ENCODE assay signal across 34 cellular contexts in the genomic region with DNA sequence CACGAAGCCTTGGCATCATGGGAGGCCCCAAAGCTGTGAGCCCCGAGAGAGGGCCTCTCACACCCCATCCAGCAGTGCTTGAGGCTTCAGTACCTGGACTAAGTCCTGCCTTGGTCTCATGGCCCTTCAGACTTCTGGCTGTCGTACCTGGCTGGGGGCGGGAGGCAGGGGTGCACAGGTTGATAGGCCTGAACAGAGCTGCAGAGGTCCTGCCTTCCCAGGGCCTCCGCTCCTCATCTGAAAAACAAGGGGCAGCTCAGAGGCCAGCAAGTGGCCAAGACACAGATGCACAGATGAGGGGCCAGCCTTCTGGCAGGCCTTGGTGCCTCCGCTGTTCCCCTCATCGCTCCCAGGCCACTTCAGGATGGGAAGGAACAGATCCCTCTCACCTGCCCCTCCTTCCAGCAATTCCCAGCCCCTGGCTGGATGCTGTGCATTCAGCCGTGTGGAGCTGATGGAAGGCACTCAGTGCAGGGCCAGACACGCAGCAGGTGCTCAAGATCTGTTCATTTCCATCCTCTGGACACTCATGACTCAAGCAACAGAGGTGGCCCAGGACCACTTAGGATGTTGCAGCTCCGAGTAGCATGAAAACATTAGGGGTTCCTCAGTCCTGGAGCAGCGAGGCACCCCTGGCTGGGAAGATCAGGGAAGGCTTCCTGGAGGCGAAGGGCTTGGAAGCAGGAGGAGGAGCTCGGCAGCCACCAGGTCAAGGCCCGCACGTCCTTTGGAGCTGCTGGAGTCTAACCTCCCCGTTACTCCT. TPM values are rescaled to one million over a fixed set of nuclear protein-coding genes. Genes with fewer than 3 reads are reported as not detected.
DNase-seq lines count a peak whose midpoint lies in the region; ATAC-seq, FAIRE-seq and TF ChIP-seq lines count a peak whose summit lies in the region.
"Had no signal": no experiment of that assay in that cellular context is flagged by ENCODE, and none has a peak within 500 bp of the region (broad histone marks: within the 10 kb centered on the region; RNA-seq: fewer than 3 reads in every experiment).

No MANE protein-coding gene starts in this region.

- POLR2A ChIA-PET in endothelial cell of umbilical vein (lab: Charles Lee), result no interaction called here

- peak overlapping the region; percentile 48 for H3K4me3 ChIP-seq in RWPE2 (ENCODE audit: severe bottlenecking)
- H3K4me3 ChIP-seq in endothelial cell of umbilical vein (replicated peaks in 1 of 3; ENCODE audit: insufficient read depth in 1 of 3, low read depth in 1 of 3, low read length in 3 of 3), result no peak overlapping the region
- H3K4me3 ChIP-seq in neural progenitor cell, result no peak overlapping the region
- H3K4me3 ChIP-seq: cardiac muscle cell, esophagus muscularis mucosa, GM12878, heart left ventricle, lung, pancreas, right atrium auricular region had no signal

- intact Hi-C loops in endothelial cell of umbilical vein (cut with micrococcal nuclease), result no loop called here

- no TSS peak for BruUV-seq in endothelial cell of umbilical vein (replicated peaks; lab: Mats Ljungman, UMichigan)

- H4K20me1 ChIP-seq in endothelial cell of umbilical vein (replicated peaks; ENCODE audit: control insufficient read depth, extremely low read depth, insufficient read depth, low read length), result no peaks in the 10 kb centered on the region
- no peaks in the 10 kb centered on the region for H4K20me1 ChIP-seq in neural progenitor cell (ENCODE audit: low read depth)

- H3K79me2 ChIP-seq in endothelial cell of umbilical vein (ENCODE audit: control insufficient read depth, insufficient read depth, low read length) (peaks cover 20% of the 10 kb centered on the region), neural progenitor cell (ENCODE audit: low read depth) (no peaks in the 10 kb centered on the region)

- TF ChIP-seq CTCF in RWPE2 (IDR thresholded peaks at IDR 0.05; ENCODE audit: poor library complexity, severe bottlenecking), result no peak
- TF ChIP-seq CTCF in endothelial cell of umbilical vein (IDR thresholded peaks at IDR 0.05; ENCODE audit: extremely low read depth in 1 of 2, insufficient read depth in 1 of 2, low read depth in 1 of 2, low read length in 2 of 2), result no peak
- no peak for TF ChIP-seq CTCF in neural progenitor cell (IDR thresholded peaks at IDR 0.05)

- H3K27me3 ChIP-seq in RWPE2 (ENCODE audit: insufficient read depth, poor library complexity, severe bottlenecking) (no peaks in the 10 kb centered on the region), endothelial cell of umbilical vein (ENCODE audit: control insufficient read depth in 2 of 2, insufficient read depth in 2 of 2, low read length in 2 of 2) (no peaks in the 10 kb centered on the region), neural progenitor cell (no peaks in the 10 kb centered on the region)
- H3K27me3 ChIP-seq: cardiac muscle cell, foreskin keratinocyte, right atrium auricular region had no signal

- no peaks in the 10 kb centered on the region for H3K9me1 ChIP-seq in endothelial cell of umbilical vein (replicated peaks; ENCODE audit: control insufficient read depth, extremely low read depth, insufficient read depth, low read length)

- H3K36me3 ChIP-seq in RWPE2 (ENCODE audit: low read depth) (no peaks in the 10 kb centered on the region), endothelial cell of umbilical vein (ENCODE audit: control insufficient read depth in 2 of 2, extremely low read depth in 1 of 2, insufficient read depth in 2 of 2, low read length in 2 of 2) (no peaks in the 10 kb centered on the region), neural progenitor cell (no peaks in the 10 kb centered on the region)
- H3K36me3 ChIP-seq: BLaER1 treated with 17β-estradiol and CSF1 and Interleukin-3, amounts not matched to agents 10 nM and 100 nM; cardiac muscle cell; esophagus muscularis mucosa; heart left ventricle; pancreas; right atrium auricular region had no signal

- no peak overlapping the region for H2AFZ ChIP-seq in endothelial cell of umbilical vein (ENCODE audit: low read depth, low read length)
- no peak overlapping the region for H2AFZ ChIP-seq in neural progenitor cell (replicated peaks)

- H3K4me1 ChIP-seq in RWPE2 (ENCODE audit: insufficient read depth, poor library complexity, severe bottlenecking) (peaks cover 28% of the 10 kb centered on the region), endothelial cell of umbilical vein (ENCODE audit: control insufficient read depth, extremely low read depth, insufficient read depth, low read length) (peaks cover 23% of the 10 kb centered on the region), neural progenitor cell (no peaks in the 10 kb centered on the region)
- H3K4me1 ChIP-seq: pancreas, right atrium auricular region had no signal

- H3K27me3 Mint-ChIP-seq in neural progenitor cell (ENCODE audit: insufficient read depth, low read depth), result peaks cover 9% of the 10 kb centered on the region

- H3K27ac ChIP-seq in RWPE2 (ENCODE audit: poor library complexity, severe bottlenecking), result no peak overlapping the region
- no peak overlapping the region for H3K27ac ChIP-seq in endothelial cell of umbilical vein (ENCODE audit: insufficient read depth, low read depth, low read length)
- H3K27ac ChIP-seq in neural progenitor cell, result no peak overlapping the region
- H3K27ac ChIP-seq: BLaER1 treated with 17β-estradiol and CSF1 and Interleukin-3, amounts not matched to agents 10 nM and 100 nM; cardiac muscle cell; esophagus muscularis mucosa; foreskin keratinocyte; heart left ventricle; pancreas; right atrium auricular region had no signal

- no peak for ATAC-seq in RWPE2 (ENCODE audit: low read depth)
- ATAC-seq: activated T-cell treated with anti-CD3 and anti-CD28 coated beads, Interleukin-2, amount 50 U/mL, for 4 hours; foreskin keratinocyte; GM12878; heart left ventricle; HepG2; natural killer cell treated with Interleukin-12 subunit alpha and Interleukin-12 subunit beta and Interleukin-15 and Interleukin-18, amount 100 ng/mL, for 72 hours; pancreas had no signal

- no peaks in the 10 kb centered on the region for H3F3A ChIP-seq in neural progenitor cell (ENCODE audit: low read depth)

- peaks cover 2% of the 10 kb centered on the region for H3K36me3 Mint-ChIP-seq in neural progenitor cell
- H3K36me3 Mint-ChIP-seq: activated naive CD8-positive, alpha-beta T cell treated with anti-CD3 and anti-CD28 coated beads for 36 hours; natural killer cell treated with Interleukin-12 subunit alpha and Interleukin-12 subunit beta and Interleukin-15 and Interleukin-18, amount 100 ng/mL, for 72 hours had no signal

- H3K9me3 ChIP-seq in RWPE2 (ENCODE audit: severe bottlenecking) (no peaks in the 10 kb centered on the region), endothelial cell of umbilical vein (replicated peaks; ENCODE audit: control insufficient read depth, insufficient read depth, low read length) (no peaks in the 10 kb centered on the region), neural progenitor cell (ENCODE audit: low read depth) (no peaks in the 10 kb centered on the region)
- H3K9me3 ChIP-seq: BLaER1 treated with 17β-estradiol and CSF1 and Interleukin-3, amounts not matched to agents 10 nM and 100 nM; esophagus muscularis mucosa; heart left ventricle; pancreas; right atrium auricular region had no signal

- CTCF ChIA-PET in endothelial cell of umbilical vein (lab: Charles Lee), result interaction anchor here (0.8 to 1.6 kb wide), 3 partner anchors 24 to 27 kb away, joined by 3 to 4 read pairs (median 3); no protein-coding TSS in a partner anchor

- DNase-seq in RWPE2 (ENCODE audit: low spot score) (no peak), endothelial cell of umbilical vein (ENCODE audit: low read depth, low spot score) (no peak), neural progenitor cell (ENCODE audit: low spot score) (no peak), HuH-7 (ENCODE audit: low spot score) (no peak), NCI-H510A (lab: John Stamatoyannopoulos, UW) (no peak), retina (no peak), NCI-H2196 (lab: John Stamatoyannopoulos, UW; ENCODE audit: unreplicated experiment) (no peak)
- DNase-seq: activated CD4-positive, alpha-beta T cell treated with anti-CD3 and anti-CD28 coated beads, Interleukin-2, amount 50 U/mL, for 1 hour; activated CD4-positive, CD25-positive, alpha-beta regulatory T cell; activated gamma-delta T cell; activated naive CD8-positive, alpha-beta T cell treated with anti-CD3 and anti-CD28 coated beads for 36 hours; activated T-cell treated with anti-CD3 and anti-CD28 coated beads, Interleukin-2, amount 50 U/mL, for 4 hours; anterior cingulate cortex; effector memory CD4-positive, alpha-beta T cell; foreskin keratinocyte; H7; heart left ventricle; Karpas-422; kidney glomerular epithelial cell; NCI-H1417 treated with DMSO at 0.1 percent for 48 hours; NCI-H2081 treated with DMSO at 0.1 percent for 48 hours; stimulated activated CD4-positive, alpha-beta T cell treated with anti-CD3 and anti-CD28 coated beads, Interleukin-2, amount 100 ng/mL, for 24 hours; stimulated activated CD8-positive, alpha-beta memory T cell treated with anti-CD3 and anti-CD28 coated beads, Interleukin-4, amount 100 ng/mL, for 48 hours; T-helper 1 cell had no signal

- H3K9me3 Mint-ChIP-seq in neural progenitor cell, result peaks cover 23% of the 10 kb centered on the region
- H3K9me3 Mint-ChIP-seq: activated naive CD8-positive, alpha-beta T cell treated with anti-CD3 and anti-CD28 coated beads for 36 hours; activated T-cell treated with anti-CD3 and anti-CD28 coated beads, Interleukin-2, amount 50 U/mL, for 4 hours; natural killer cell treated with Interleukin-12 subunit alpha and Interleukin-12 subunit beta and Interleukin-15 and Interleukin-18, amount 100 ng/mL, for 72 hours; stimulated activated naive CD8-positive, alpha-beta T cell treated with anti-CD3 and anti-CD28 coated beads, Interleukin-15, Interleukin-2, amounts not matched to agents 100 ng/mL and 50 ng/mL, for 24 hours had no signal

- H3K4me2 ChIP-seq in endothelial cell of umbilical vein (ENCODE audit: insufficient read depth, low read length) (no peak overlapping the region), neural progenitor cell (no peak overlapping the region)

- no peak overlapping the region for H3K27ac Mint-ChIP-seq in neural progenitor cell
- H3K27ac Mint-ChIP-seq: activated naive CD8-positive, alpha-beta T cell treated with anti-CD3 and anti-CD28 coated beads for 36 hours; natural killer cell treated with Interleukin-12 subunit alpha and Interleukin-12 subunit beta and Interleukin-15 and Interleukin-18, amount 100 ng/mL, for 72 hours; stimulated activated naive CD8-positive, alpha-beta T cell treated with anti-CD3 and anti-CD28 coated beads, Interleukin-15, Interleukin-2, amounts not matched to agents 100 ng/mL and 50 ng/mL, for 24 hours had no signal

- H3K4me3 Mint-ChIP-seq in neural progenitor cell, result peak overlapping the region; percentile 59
- H3K4me3 Mint-ChIP-seq: activated naive CD8-positive, alpha-beta T cell treated with anti-CD3 and anti-CD28 coated beads for 36 hours; activated T-cell treated with anti-CD3 and anti-CD28 coated beads, Interleukin-2, amount 50 U/mL, for 4 hours; natural killer cell treated with Interleukin-12 subunit alpha and Interleukin-12 subunit beta and Interleukin-15 and Interleukin-18, amount 100 ng/mL, for 72 hours; stimulated activated naive CD8-positive, alpha-beta T cell treated with anti-CD3 and anti-CD28 coated beads, Interleukin-15, Interleukin-2, amounts not matched to agents 100 ng/mL and 50 ng/mL, for 24 hours had no signal

- peaks cover 19% of the 10 kb centered on the region for H3K4me1 Mint-ChIP-seq in neural progenitor cell
- H3K4me1 Mint-ChIP-seq: activated naive CD8-positive, alpha-beta T cell treated with anti-CD3 and anti-CD28 coated beads for 36 hours had no signal

- FAIRE-seq in endothelial cell of umbilical vein (lab: Jason Lieb, UNC), result peak; percentile 63
- FAIRE-seq: GM12878, HepG2, pancreas had no signal

- dilution Hi-C loops in endothelial cell of umbilical vein (cut with MboI; ENCODE audit: extremely low pct_ligation_motif_present, low sequenced_read_pairs), result no loop called here

- no peak overlapping the region for H3K9ac ChIP-seq in endothelial cell of umbilical vein (replicated peaks; ENCODE audit: extremely low read depth, insufficient read depth, low read length)
- H3K9ac ChIP-seq in neural progenitor cell, result no peak overlapping the region
- H3K9ac ChIP-seq: BLaER1 treated with 17β-estradiol and CSF1 and Interleukin-3, amounts not matched to agents 10 nM and 100 nM had no signal

- no peak for TF ChIP-seq POLR2A in endothelial cell of umbilical vein (IDR thresholded peaks at IDR 0.05; ENCODE audit: low read depth, low read length)

RNA-seq across cellular contexts. Expression of a gene that starts 1.4 kb away (rescaled TPM):
- total RNA-seq in endothelial cell of umbilical vein, result 19.7 and 31.6 TPM in 2 replicates
- 15.5 and 18.7 TPM in 2 replicates for polyA plus RNA-seq in endothelial cell of umbilical vein
- polyA plus RNA-seq in endothelial cell of umbilical vein (2011; cell fraction: cytosol; rRNA removed), result 17.6 and 19.5 TPM in 2 replicates
- polyA plus RNA-seq in endothelial cell of umbilical vein (2011; cell fraction: nucleus; rRNA removed), result 74.9 and 87.3 TPM in 2 replicates
- 27.3 and 47.6 TPM in 2 replicates for polyA plus RNA-seq in endothelial cell of umbilical vein (2012)
- polyA minus RNA-seq in endothelial cell of umbilical vein, result 18.9 and 19.5 TPM in 2 replicates
- 2.4 TPM for polyA minus RNA-seq in endothelial cell of umbilical vein (2011; cell fraction: cytosol; rRNA and poly(A)+ RNA removed)
- 29.7 and 41.7 TPM in 2 replicates for polyA minus RNA-seq in endothelial cell of umbilical vein (2011; cell fraction: nucleus; rRNA and poly(A)+ RNA removed)
- 14.0 and 14.8 TPM in 2 replicates for total RNA-seq in neural progenitor cell (ENCODE audit: low replicate concordance)
